29 cellular contexts compared by ENCODE assay signal in genomic region chr13:109768176-109768575, GRCh38.
"Had no signal": no experiment of that assay in that cellular context is flagged by ENCODE, and none has a peak within 500 bp of the region (broad histone marks: within the 10 kb centered on the region; RNA-seq: fewer than 3 reads in every experiment).

No MANE protein-coding gene starts in this region.

- H3K9me3 ChIP-seq: esophagus muscularis mucosa, gastroesophageal sphincter had no signal

- DNase-seq: activated B cell treated with CpG ODN at 0.5 μM for 24 hours; activated CD4-positive, alpha-beta T cell treated with anti-CD3 and anti-CD28 coated beads for 48 hours; activated CD4-positive, alpha-beta T cell treated with anti-CD3 and anti-CD28 coated beads, Interleukin-2, amount 50 U/mL, for 1 hour; activated CD4-positive, alpha-beta T cell treated with anti-CD3 and anti-CD28 coated beads, Interleukin-2, amount 50 U/mL, for 48 hours; activated CD8-positive, alpha-beta memory T cell treated with anti-CD3 and anti-CD28 coated beads for 24 hours; activated CD8-positive, alpha-beta T cell treated with anti-CD3 and anti-CD28 coated beads for 36 hours; activated effector memory CD4-positive, alpha-beta T cell treated with Interleukin-2 at 50 U/mL for 16 hours; activated gamma-delta T cell treated with Interleukin-2 at 50 U/mL for 16 hours; activated naive CD4-positive, alpha-beta T cell treated with anti-CD3 and anti-CD28 coated beads, Interleukin-2, amount 50 U/mL, for 16 hours; activated naive CD4-positive, alpha-beta T cell treated with Interleukin-2 at 50 U/mL for 16 hours; activated T-cell treated with anti-CD3 and anti-CD28 coated beads, Interleukin-2, amount 50 U/mL, for 4 hours; amniotic stem cell; anterior cingulate cortex; brain microvascular endothelial cell; caudate nucleus; cortex of kidney; dermis blood vessel endothelial cell; effector CD4-positive, alpha-beta T cell; effector memory CD8-positive, alpha-beta T cell; erythroblast; foreskin keratinocyte; T-helper 1 cell; T-helper 17 cell; T1000; WERI-Rb-1 had no signal

- ATAC-seq: activated CD4-positive, CD25-positive, alpha-beta regulatory T cell treated with anti-CD3 and anti-CD28 coated beads, Interleukin-2, amount 50 U/mL, for 24 hours; activated CD8-positive, alpha-beta T cell treated with anti-CD3 and anti-CD28 coated beads for 36 hours; activated T-cell treated with anti-CD3 and anti-CD28 coated beads, Interleukin-2, amount 50 U/mL, for 4 hours; activated T-helper 17 cell treated with anti-CD3 and anti-CD28 coated beads, Interleukin-2, amount 50 U/mL, for 72 hours; effector memory CD8-positive, alpha-beta T cell; foreskin keratinocyte; gastroesophageal sphincter; T-helper 17 cell had no signal

- H3K4me3 ChIP-seq: esophagus muscularis mucosa, gastroesophageal sphincter had no signal

- H3K27me3 ChIP-seq: brain microvascular endothelial cell, esophagus muscularis mucosa, foreskin keratinocyte, gastroesophageal sphincter had no signal

- H3K27ac ChIP-seq: brain microvascular endothelial cell, esophagus muscularis mucosa, foreskin keratinocyte, gastroesophageal sphincter, WERI-Rb-1 had no signal
